ENCODE assay signal across 8 cellular contexts in the genomic region with DNA sequence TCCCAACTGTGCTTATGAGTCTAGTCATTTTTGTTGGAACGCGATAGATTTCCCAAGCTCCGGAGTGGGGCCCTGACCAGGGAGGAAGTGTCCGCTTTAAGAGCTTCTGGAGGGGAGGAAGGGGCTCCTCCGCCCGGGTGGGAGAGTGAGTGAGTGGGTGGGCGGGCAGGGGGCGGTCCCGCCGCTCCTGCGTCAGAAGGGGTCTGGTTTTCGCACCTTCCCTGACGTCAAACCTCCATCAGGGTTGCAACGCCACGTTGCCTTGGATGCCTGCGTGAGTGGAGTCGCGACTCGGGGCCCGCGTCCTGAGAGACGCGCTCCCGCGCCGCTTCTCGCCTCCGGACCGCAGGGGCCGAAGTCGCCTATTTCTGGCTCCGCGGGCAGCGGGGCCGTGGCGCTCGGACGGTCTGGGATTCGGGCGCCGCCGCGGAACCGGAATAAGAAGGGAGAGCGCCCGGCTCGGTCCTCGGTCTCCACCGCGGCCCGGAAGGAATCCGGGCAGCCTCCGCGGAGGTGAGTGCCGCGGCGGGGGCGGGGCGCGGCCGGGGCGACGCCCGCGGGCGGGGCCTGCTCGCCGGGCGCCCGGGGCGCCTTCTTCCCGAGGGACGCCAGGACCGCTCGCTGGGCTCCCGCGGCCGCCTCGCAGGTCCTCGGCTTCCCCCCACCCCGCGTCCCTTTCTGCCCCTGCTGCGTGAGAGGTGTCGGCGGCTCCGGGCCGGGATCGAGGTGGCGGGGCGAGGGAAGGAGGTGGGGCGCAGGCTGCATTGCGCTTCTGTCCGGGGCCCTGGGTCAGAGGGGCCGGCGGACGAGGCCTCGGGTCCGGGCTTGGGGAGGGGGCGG. TPM values are rescaled to one million over a fixed set of nuclear protein-coding genes. Genes with fewer than 3 reads are reported as not detected.
DNase-seq lines count a peak whose midpoint lies in the region; ATAC-seq and TF ChIP-seq lines count a peak whose summit lies in the region.

A gene (plus strand): TSS at position 230 of the 840 bp plus-strand sequence. CDS start 7,187 bp downstream, outside the sequence.

- H2AFZ ChIP-seq in trophoblast cell (ENCODE audit: insufficient read depth, low read length, poor library complexity): peak within 1 kb of the TSS; percentile 97

- H3K9me3 Mint-ChIP-seq in activated naive CD8-positive, alpha-beta T cell (ENCODE audit: low read depth): no peaks in the 10 kb centered on the region
- no peaks in the 10 kb centered on the region for H3K9me3 Mint-ChIP-seq in Calu3 (ENCODE audit: low read depth, unreplicated experiment)

- H2BK12ac ChIP-seq in trophoblast cell (ENCODE audit: low read length): peak within 1 kb of the TSS; percentile 77

- peak within 1 kb of the TSS; percentile 89 for H3K4ac ChIP-seq in trophoblast cell (ENCODE audit: low read depth, low read length)

- peaks cover 2% of the 10 kb centered on the region for H3K36me3 Mint-ChIP-seq in activated naive CD8-positive, alpha-beta T cell
- H3K36me3 Mint-ChIP-seq in Calu3 (ENCODE audit: insufficient read depth, unreplicated experiment): no peaks in the 10 kb centered on the region

- peak within 1 kb of the TSS; percentile 78 for H3K4me2 ChIP-seq in trophoblast cell (ENCODE audit: low read length)

- no peak for TF ChIP-seq CTCF in RWPE2 (IDR thresholded peaks at IDR 0.05; ENCODE audit: poor library complexity, severe bottlenecking)
- no peak for TF ChIP-seq CTCF in cardiac muscle cell (IDR thresholded peaks at IDR 0.05; ENCODE audit: low read depth, low read length)
- TF ChIP-seq CTCF in Calu3 (IDR thresholded peaks at IDR 0.05; ENCODE audit: unreplicated experiment): no peak

- intact Hi-C loops in Calu3 (cut with micrococcal nuclease; ENCODE audit: unreplicated experiment): no loop called here

- H3K4me3 ChIP-seq in RWPE2 (ENCODE audit: severe bottlenecking) (peak within 1 kb of the TSS; percentile 91), cardiac muscle cell (peak within 1 kb of the TSS; percentile 90), trophoblast cell (ENCODE audit: low read depth, low read length) (peak within 1 kb of the TSS; percentile 93)

- H3K27ac ChIP-seq in RWPE2 (ENCODE audit: poor library complexity, severe bottlenecking) (peak within 1 kb of the TSS; percentile 24), cardiac muscle cell (peak within 1 kb of the TSS; percentile 92), trophoblast cell (ENCODE audit: low read depth, low read length) (peak within 1 kb of the TSS; percentile 75)

- BruUV-seq in Calu3 (replicated peaks; lab: Mats Ljungman, UMichigan): no TSS peak

- H3K79me2 ChIP-seq in trophoblast cell (ENCODE audit: control insufficient read depth, insufficient read depth, low read length, poor library complexity): peaks cover 8% of the 10 kb centered on the region

- H3K4me1 ChIP-seq in RWPE2 (ENCODE audit: insufficient read depth, poor library complexity, severe bottlenecking) (peaks cover 3% of the 10 kb centered on the region), cardiac muscle cell (ENCODE audit: low read depth) (peaks cover 3% of the 10 kb centered on the region), trophoblast cell (ENCODE audit: control insufficient read depth in 1 of 2, insufficient read depth in 2 of 2, low read length in 2 of 2) (peaks cover 0 to 7% of the 10 kb centered on the region in 2 experiments)

- peak within 1 kb of the TSS; percentile 65 for H3K9ac ChIP-seq in trophoblast cell (ENCODE audit: low read length)

- peak within 1 kb of the TSS; percentile 77 for H2BK5ac ChIP-seq in trophoblast cell (ENCODE audit: low read depth, low read length, poor library complexity)

- peak; percentile 74 for TF ChIP-seq POLR2A in GM19193 (IDR thresholded peaks at IDR 0.05; ENCODE audit: extremely low read depth, insufficient read depth, insufficient read length)

- H4K12ac ChIP-seq in trophoblast cell (ENCODE audit: low read depth, low read length): peak within 1 kb of the TSS; percentile 83

- peaks cover 6% of the 10 kb centered on the region for H3K79me1 ChIP-seq in trophoblast cell (ENCODE audit: low read length)

- H3K4me1 Mint-ChIP-seq in activated naive CD8-positive, alpha-beta T cell (ENCODE audit: low read depth): peaks cover 19% of the 10 kb centered on the region
- no peaks in the 10 kb centered on the region for H3K4me1 Mint-ChIP-seq in Calu3 (ENCODE audit: low read depth, unreplicated experiment)

- H3K27me3 ChIP-seq in RWPE2 (ENCODE audit: insufficient read depth, poor library complexity, severe bottlenecking) (peaks cover 84% of the 10 kb centered on the region), cardiac muscle cell (peaks cover 93% of the 10 kb centered on the region), trophoblast cell (ENCODE audit: insufficient read depth, low read length) (peaks cover 5% of the 10 kb centered on the region)

- H2AK5ac ChIP-seq in trophoblast cell (ENCODE audit: low read length): peak within 1 kb of the TSS; percentile 69

- H4K8ac ChIP-seq in trophoblast cell (ENCODE audit: low read depth, low read length): peak within 1 kb of the TSS; percentile 91

- peak within 1 kb of the TSS; percentile 82 for H3K27ac Mint-ChIP-seq in activated naive CD8-positive, alpha-beta T cell
- H3K27ac Mint-ChIP-seq in Calu3 (ENCODE audit: unreplicated experiment): no peak within 1 kb of the TSS

- peak within 1 kb of the TSS; percentile 95 for H3K14ac ChIP-seq in trophoblast cell (ENCODE audit: low read length)

- CTCF ChIA-PET in Calu3 (lab: Charles Lee): no interaction called here

- H3K9me3 ChIP-seq in RWPE2 (ENCODE audit: severe bottlenecking): no peaks in the 10 kb centered on the region
- H3K9me3 ChIP-seq in cardiac muscle cell (ENCODE audit: low read depth): no peaks in the 10 kb centered on the region
- no peaks in the 10 kb centered on the region for H3K9me3 ChIP-seq in trophoblast cell (ENCODE audit: insufficient read depth, low read depth, low read length)

- peak within 1 kb of the TSS; percentile 97 for H3K18ac ChIP-seq in trophoblast cell (ENCODE audit: low read length)

- H4K91ac ChIP-seq in trophoblast cell (ENCODE audit: low read depth, low read length): peak within 1 kb of the TSS; percentile 91

- ATAC-seq in HG03196 (IDR thresholded peaks at IDR 0.05; ENCODE audit: unreplicated experiment): peak; percentile 72
- ATAC-seq in RWPE2 (ENCODE audit: low read depth): peak; percentile 79

- WGBS in trophoblast cell (ENCODE audit: extremely low coverage, insufficient coverage, insufficient read length): no CpG with 5 or more reads among the region's 99 CpGs

- DNase-seq in CD1c-positive myeloid dendritic cell (ENCODE audit: extremely low spot score): peak; percentile 42
- DNase-seq in RWPE2 (ENCODE audit: low spot score): no peak
- peak; percentile 81 to 82 for DNase-seq in cardiac muscle cell (ENCODE audit: low read depth in 1 of 2, low spot score in 1 of 2)
- DNase-seq in trophoblast cell: peak; percentile 40 to 76
- DNase-seq in Calu3: no peak

- H3K27me3 Mint-ChIP-seq in activated naive CD8-positive, alpha-beta T cell: peaks cover 21% of the 10 kb centered on the region
- H3K27me3 Mint-ChIP-seq in Calu3 (ENCODE audit: unreplicated experiment): peaks cover 15% of the 10 kb centered on the region

- peak within 1 kb of the TSS; percentile 77 for H2BK120ac ChIP-seq in trophoblast cell (ENCODE audit: insufficient read depth, low read length, poor library complexity)

- no peak within 1 kb of the TSS for H3K23ac ChIP-seq in trophoblast cell (ENCODE audit: low read length)

- H3K36me3 ChIP-seq in RWPE2 (ENCODE audit: low read depth) (no peaks in the 10 kb centered on the region), cardiac muscle cell (no peaks in the 10 kb centered on the region), trophoblast cell (ENCODE audit: control insufficient read depth in 1 of 2, insufficient read depth in 2 of 2, low read length in 2 of 2) (no peaks in the 10 kb centered on the region)

- peak within 1 kb of the TSS; percentile 90 for H3K4me3 Mint-ChIP-seq in activated naive CD8-positive, alpha-beta T cell
- H3K4me3 Mint-ChIP-seq in Calu3 (ENCODE audit: low read depth, unreplicated experiment): no peak within 1 kb of the TSS

RNA-seq across cellular contexts. Expression of the gene that starts here (rescaled TPM):
- total RNA-seq in cardiac muscle cell (17.4 and 34.6 TPM in 2 replicates), Calu3 (2022) (0.15 TPM in 1 of 2 replicates, not detected in the other)
- polyA plus RNA-seq in cardiac muscle cell: 4.3 and 10.3 TPM in 2 replicates
- polyA plus RNA-seq in trophoblast cell (2013): 3.1 and 3.3 TPM in 2 replicates

Comparison
In these comparisons a context has a peak if more than half of its experiments do, and no peak if none do; other contexts are left out.
1. RNA of the gene that starts here (total RNA-seq): 17.4 to 34.6 TPM in cardiac muscle cell; 0.15 TPM in Calu3; every median in the first group is over 10 times any median in the second.
2. DNase-seq: peak in CD1c-positive myeloid dendritic cell (single experiment), cardiac muscle cell (2 of 2) and trophoblast cell (2 of 2); none in RWPE2 (single experiment) and Calu3 (single experiment).
3. H3K27ac ChIP-seq: peak in every context shown above with its lines; median percentile 92 in cardiac muscle cell; 75 in trophoblast cell; 24 in RWPE2.
4. Peak in every context shown above with its lines, with median percentiles within 50 percentile points of each other: H3K4me3 ChIP-seq.